In the genomic region with DNA sequence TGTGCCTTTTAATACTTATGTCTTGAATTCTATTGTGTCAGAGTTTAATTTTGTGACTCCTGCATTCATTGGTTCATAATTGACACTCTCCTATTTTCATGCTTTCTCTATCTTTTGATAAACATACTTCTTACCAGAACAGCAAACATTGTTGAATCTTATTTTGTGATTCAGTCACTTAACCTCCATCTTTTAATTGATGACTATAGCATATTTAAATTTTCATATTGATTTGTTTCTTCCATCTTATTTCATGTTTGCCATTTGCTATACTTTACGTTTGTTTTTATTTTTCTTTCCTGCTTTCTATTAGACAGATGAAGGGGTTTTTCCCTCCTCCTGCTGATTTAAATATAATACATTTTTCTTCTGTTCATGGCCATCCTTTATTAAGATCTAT, we compare ENCODE assay signal across 28 cellular contexts.
"Had no signal": no experiment of that assay in that cellular context is flagged by ENCODE, and none has a peak within 500 bp of the region (broad histone marks: within the 10 kb centered on the region; RNA-seq: fewer than 3 reads in every experiment).

No MANE protein-coding gene starts in this region.

- FAIRE-seq: bronchial epithelial cell had no signal

- H3K27ac ChIP-seq: brain microvascular endothelial cell, esophagus muscularis mucosa, foreskin keratinocyte, gastrocnemius medialis, heart left ventricle had no signal

- DNase-seq: activated CD4-positive, alpha-beta T cell treated with anti-CD3 and anti-CD28 coated beads for 36 hours; activated CD4-positive, alpha-beta T cell treated with anti-CD3 and anti-CD28 coated beads, Interleukin-2, amount 10 ng/mL, durations not matched to agents 24 days and 14 days; activated CD4-positive, alpha-beta T cell treated with anti-CD3 and anti-CD28 coated beads, Interleukin-2, amount 50 U/mL, for 48 hours; activated CD4-positive, CD25-positive, alpha-beta regulatory T cell; activated CD4-positive, CD25-positive, alpha-beta regulatory T cell treated with anti-CD3 and anti-CD28 coated beads, Interleukin-2, amount 50 U/mL, for 72 hours; activated CD8-positive, alpha-beta memory T cell treated with anti-CD3 and anti-CD28 coated beads for 24 hours; activated CD8-positive, alpha-beta T cell treated with anti-CD3 and anti-CD28 coated beads for 36 hours; activated effector memory CD4-positive, alpha-beta T cell treated with Interleukin-2 at 50 U/mL for 16 hours; activated gamma-delta T cell treated with Interleukin-2 at 50 U/mL for 16 hours; activated naive CD4-positive, alpha-beta T cell treated with anti-CD3 and anti-CD28 coated beads, Interleukin-2, amount 50 U/mL, for 16 hours; activated naive CD4-positive, alpha-beta T cell treated with Interleukin-2 at 50 U/mL for 16 hours; activated T-cell treated with anti-CD3 and anti-CD28 coated beads, Interleukin-2, amount 50 U/mL, for 4 hours; amniotic stem cell; anterior cingulate cortex; brain microvascular endothelial cell; cortex of kidney; dermis blood vessel endothelial cell; effector CD4-positive, alpha-beta T cell; effector memory CD8-positive, alpha-beta T cell; erythroblast; foreskin keratinocyte; gastrocnemius medialis; glutamatergic neuron; heart left ventricle; T-helper 2 cell had no signal

- H3K27me3 ChIP-seq: brain microvascular endothelial cell, esophagus muscularis mucosa, foreskin keratinocyte, gastrocnemius medialis had no signal

- H3K36me3 ChIP-seq: brain microvascular endothelial cell, esophagus muscularis mucosa, gastrocnemius medialis, heart left ventricle had no signal

- H3K4me1 ChIP-seq: foreskin keratinocyte, gastrocnemius medialis had no signal

- ATAC-seq: activated CD4-positive, alpha-beta T cell treated with anti-CD3 and anti-CD28 coated beads for 36 hours; activated CD8-positive, alpha-beta T cell treated with anti-CD3 and anti-CD28 coated beads for 36 hours; activated T-cell treated with anti-CD3 and anti-CD28 coated beads, Interleukin-2, amount 50 U/mL, for 4 hours; activated T-helper 17 cell treated with anti-CD3 and anti-CD28 coated beads, Interleukin-2, amount 50 U/mL, for 72 hours; effector memory CD8-positive, alpha-beta T cell; foreskin keratinocyte; gastrocnemius medialis; heart left ventricle had no signal

- H3K9me3 ChIP-seq: esophagus muscularis mucosa, gastrocnemius medialis, heart left ventricle had no signal

- H3K4me3 ChIP-seq: esophagus muscularis mucosa, gastrocnemius medialis, heart left ventricle had no signal
